1 cellular context compared by ENCODE assay signal in the genomic region with DNA sequence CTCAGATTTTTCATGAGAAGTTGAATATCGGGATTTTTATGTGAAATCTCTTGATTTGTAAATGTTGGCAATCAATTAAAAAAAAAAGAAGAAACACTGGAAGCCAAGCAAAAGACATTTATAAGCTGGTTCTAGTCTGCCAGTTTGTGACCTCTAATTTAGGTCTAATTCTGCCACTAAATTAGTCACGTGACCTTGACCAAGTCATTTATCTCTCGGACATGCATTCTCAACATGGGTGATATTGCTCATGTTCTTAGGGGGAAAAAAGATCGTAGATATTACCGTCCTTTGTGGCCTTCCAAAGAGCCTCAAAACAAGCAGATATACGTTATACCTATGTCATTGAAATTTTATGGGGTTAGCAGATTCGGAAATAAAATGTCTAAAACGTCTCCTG.
TF ChIP-seq lines count a peak whose summit lies in the region.

No MANE protein-coding gene starts in this region.

TF ChIP-seq in WTC11, 78 proteins besides CTCF, POLR2A, EP300 and RAD21 (continued from another document):
- no peak for TF ChIP-seq NR3C1 (CRISPR knock-in tag; conservative IDR thresholded peaks at IDR 0.05; ENCODE audit: low read depth)
